In the genomic region with DNA sequence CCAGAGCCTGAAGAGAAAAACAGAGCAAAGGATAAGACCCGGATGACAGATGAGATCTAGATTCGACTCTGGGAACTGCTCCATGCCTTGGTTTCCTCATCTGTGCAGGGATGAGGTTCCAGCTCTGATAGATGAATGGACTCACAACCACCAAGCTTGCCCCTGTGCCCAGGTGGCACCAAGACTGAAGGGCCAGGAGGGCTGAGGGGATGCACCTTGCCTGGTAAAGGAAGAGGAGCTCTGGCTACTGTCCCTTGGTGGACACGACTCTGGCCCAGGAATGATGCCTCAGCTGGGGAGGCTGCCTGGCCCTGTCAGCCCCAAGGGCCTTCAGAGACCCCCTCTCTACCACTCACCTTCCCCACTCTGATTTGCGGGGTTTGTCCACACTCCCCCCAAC, we compare ENCODE assay signal across 23 cellular contexts. TPM values are rescaled to one million over a fixed set of nuclear protein-coding genes. Genes with fewer than 3 reads are reported as not detected.
DNase-seq lines count a peak whose midpoint lies in the region; ATAC-seq, FAIRE-seq and TF ChIP-seq lines count a peak whose summit lies in the region.
"Had no signal": no experiment of that assay in that cellular context is flagged by ENCODE, and none has a peak within 500 bp of the region (broad histone marks: within the 10 kb centered on the region; RNA-seq: fewer than 3 reads in every experiment).

No MANE protein-coding gene starts in this region.

- intact Hi-C loops in CD8-positive, alpha-beta T cell (cut with DNase I, micrococcal nuclease), result no loop called here
- intact Hi-C loops in natural killer cell (cut with micrococcal nuclease) (no loop called here), kidney (cut with DNase I) (no loop called here)

- no peak for TF ChIP-seq CTCF in CD8-positive, alpha-beta T cell (IDR thresholded peaks at IDR 0.05)
- TF ChIP-seq CTCF in natural killer cell (IDR thresholded peaks at IDR 0.05), result no peak
- TF ChIP-seq CTCF in kidney (IDR thresholded peaks at IDR 0.05; ENCODE audit: borderline replicate concordance, extremely low read depth, insufficient read depth), result no peak
- TF ChIP-seq CTCF in tibial nerve (IDR thresholded peaks at IDR 0.05), result no peak

- no peak for FAIRE-seq in kidney (lab: Jason Lieb, UNC)
- FAIRE-seq: endometrium had no signal

- 89 to 95% methylated on average over 4 of the region's 4 CpGs for WGBS in tibial nerve, 2 donors

- CTCF ChIA-PET in CD8-positive, alpha-beta T cell (lab: Charles Lee), result interaction anchor here (1.2 to 2.4 kb wide), 2 partner anchors 18 to 67 kb away, joined by 7 to 11 read pairs; no protein-coding TSS in a partner anchor

- peak overlapping the region; percentile 7 for H3K9ac ChIP-seq in adipocyte (ENCODE audit: low read length)
- H3K9ac ChIP-seq in kidney (ENCODE audit: low read length in 2 of 2), result no peak overlapping the region

- H3K4me3 Mint-ChIP-seq in CD4-positive, CD25-positive, alpha-beta regulatory T cell, result no peak overlapping the region
- H3K4me3 Mint-ChIP-seq in CD8-positive, alpha-beta T cell, result no peak overlapping the region
- H3K4me3 Mint-ChIP-seq in natural killer cell, result no peak overlapping the region
- H3K4me3 Mint-ChIP-seq: CD14-positive monocyte, IgD-negative memory B cell had no signal

- no peaks in the 10 kb centered on the region for H3K27me3 Mint-ChIP-seq in CD4-positive, CD25-positive, alpha-beta regulatory T cell
- H3K27me3 Mint-ChIP-seq in CD8-positive, alpha-beta T cell (ENCODE audit: low read depth), result no peaks in the 10 kb centered on the region
- H3K27me3 Mint-ChIP-seq in natural killer cell (ENCODE audit: low read depth in 2 of 2), result no peaks in the 10 kb centered on the region
- H3K27me3 Mint-ChIP-seq: IgD-negative memory B cell had no signal

- TF ChIP-seq EP300 in tibial nerve (IDR thresholded peaks at IDR 0.05), result no peak

- H3K27ac ChIP-seq in CD4-positive, CD25-positive, alpha-beta regulatory T cell (ENCODE audit: insufficient read depth, low read length, poor library complexity, severe bottlenecking), result no peak overlapping the region
- H3K27ac ChIP-seq in CD8-positive, alpha-beta T cell (ENCODE audit: low read depth, low read length), result no peak overlapping the region
- H3K27ac ChIP-seq in kidney (ENCODE audit: low read depth in 2 of 2, low read length in 2 of 2), result no peak overlapping the region
- no peak overlapping the region for H3K27ac ChIP-seq in tibial nerve
- H3K27ac ChIP-seq: cardiac muscle cell, lower lobe of right lung, SJCRH30, thoracic aorta had no signal

- H3K9me3 ChIP-seq in CD4-positive, CD25-positive, alpha-beta regulatory T cell (ENCODE audit: control insufficient read depth in 2 of 2, low read length in 2 of 2), result no peaks in the 10 kb centered on the region
- H3K9me3 ChIP-seq in CD8-positive, alpha-beta T cell (ENCODE audit: low read length), result no peaks in the 10 kb centered on the region
- no peaks in the 10 kb centered on the region for H3K9me3 ChIP-seq in adipocyte (ENCODE audit: control insufficient read depth, low read length)
- no peaks in the 10 kb centered on the region for H3K9me3 ChIP-seq in kidney (ENCODE audit: control insufficient read depth in 1 of 2, low read length in 2 of 2)
- no peaks in the 10 kb centered on the region for H3K9me3 ChIP-seq in tibial nerve
- H3K9me3 ChIP-seq: lower lobe of right lung, SJCRH30, thoracic aorta had no signal

- no peaks in the 10 kb centered on the region for H3K27me3 ChIP-seq in CD4-positive, CD25-positive, alpha-beta regulatory T cell (ENCODE audit: control insufficient read depth, insufficient read depth, low read length)
- H3K27me3 ChIP-seq in CD8-positive, alpha-beta T cell (ENCODE audit: insufficient read depth, low read length), result no peaks in the 10 kb centered on the region
- no peaks in the 10 kb centered on the region for H3K27me3 ChIP-seq in adipocyte (replicated peaks; ENCODE audit: control insufficient read depth, insufficient read depth, low read length)
- H3K27me3 ChIP-seq in tibial nerve, result no peaks in the 10 kb centered on the region
- H3K27me3 ChIP-seq: cardiac muscle cell, SJCRH30 had no signal

- no peak overlapping the region for H3K4me3 ChIP-seq in CD4-positive, CD25-positive, alpha-beta regulatory T cell (ENCODE audit: low read depth, low read length)
- no peak overlapping the region for H3K4me3 ChIP-seq in CD8-positive, alpha-beta T cell (ENCODE audit: low read depth, low read length)
- H3K4me3 ChIP-seq in adipocyte (ENCODE audit: low read length) (no peak overlapping the region), kidney (ENCODE audit: low read length in 2 of 2) (no peak overlapping the region), tibial nerve (no peak overlapping the region)
- H3K4me3 ChIP-seq: cardiac muscle cell, lower lobe of right lung, SJCRH30, thoracic aorta had no signal

- no peaks in the 10 kb centered on the region for H3K9me3 Mint-ChIP-seq in CD4-positive, CD25-positive, alpha-beta regulatory T cell
- no peaks in the 10 kb centered on the region for H3K9me3 Mint-ChIP-seq in CD8-positive, alpha-beta T cell
- H3K9me3 Mint-ChIP-seq in natural killer cell, result no peaks in the 10 kb centered on the region
- H3K9me3 Mint-ChIP-seq: CD14-positive monocyte, IgD-negative memory B cell had no signal

- peaks cover 0 to 22% (median 12%) of the 10 kb centered on the region in 4 donors for H3K4me1 Mint-ChIP-seq in CD4-positive, CD25-positive, alpha-beta regulatory T cell
- peaks cover 22% of the 10 kb centered on the region for H3K4me1 Mint-ChIP-seq in CD8-positive, alpha-beta T cell (ENCODE audit: low read depth)
- H3K4me1 Mint-ChIP-seq in natural killer cell, result peaks cover 13 to 23% of the 10 kb centered on the region in 2 donors

- TF ChIP-seq POLR2A in tibial nerve (IDR thresholded peaks at IDR 0.05), result no peak

- peaks cover 87% of the 10 kb centered on the region for H3K36me3 ChIP-seq in CD4-positive, CD25-positive, alpha-beta regulatory T cell (ENCODE audit: control insufficient read depth, insufficient read depth, low read length)
- peaks cover 64% of the 10 kb centered on the region for H3K36me3 ChIP-seq in CD8-positive, alpha-beta T cell (ENCODE audit: insufficient read depth, low read length)
- peaks cover 49% of the 10 kb centered on the region for H3K36me3 ChIP-seq in adipocyte (ENCODE audit: control insufficient read depth, insufficient read depth, low read length, severe bottlenecking)
- no peaks in the 10 kb centered on the region for H3K36me3 ChIP-seq in kidney (ENCODE audit: control insufficient read depth in 1 of 2, insufficient read depth in 2 of 2, low read length in 2 of 2)
- H3K36me3 ChIP-seq in tibial nerve, result peaks cover 0 to 27% (median 0%) of the 10 kb centered on the region in 3 donors
- H3K36me3 ChIP-seq: SJCRH30 had no signal

- peak overlapping the region; percentile 67 to 89 (median 85) for H3K27ac Mint-ChIP-seq in CD4-positive, CD25-positive, alpha-beta regulatory T cell
- peak overlapping the region; percentile 80 for H3K27ac Mint-ChIP-seq in CD8-positive, alpha-beta T cell
- peak overlapping the region; percentile 47 to 76 for H3K27ac Mint-ChIP-seq in natural killer cell

- POLR2A ChIA-PET in CD8-positive, alpha-beta T cell (lab: Charles Lee), result no interaction called here

- no peaks in the 10 kb centered on the region for H3K4me1 ChIP-seq in CD4-positive, CD25-positive, alpha-beta regulatory T cell (ENCODE audit: control insufficient read depth, insufficient read depth, low read length, poor library complexity, severe bottlenecking)
- no peaks in the 10 kb centered on the region for H3K4me1 ChIP-seq in CD8-positive, alpha-beta T cell (ENCODE audit: insufficient read depth, low read length)
- H3K4me1 ChIP-seq in adipocyte (ENCODE audit: control insufficient read depth, insufficient read depth, low read length) (peaks cover 29% of the 10 kb centered on the region), kidney (ENCODE audit: control insufficient read depth in 1 of 2, insufficient read depth in 1 of 2, low read depth in 1 of 2, low read length in 2 of 2) (no peaks in the 10 kb centered on the region), tibial nerve (no peaks in the 10 kb centered on the region)
- H3K4me1 ChIP-seq: lower lobe of right lung, SJCRH30 had no signal

- DNase-seq in CD4-positive, CD25-positive, alpha-beta regulatory T cell, result no peak
- peak in 1 of 7 experiments; percentile 32 for DNase-seq in CD8-positive, alpha-beta T cell
- no peak for DNase-seq in adipocyte (ENCODE audit: low read depth)
- no peak for DNase-seq in natural killer cell
- no peak for DNase-seq in kidney
- no peak for DNase-seq in tibial nerve (ENCODE audit: low spot score in 2 of 2)
- DNase-seq: activated CD4-positive, alpha-beta T cell treated with anti-CD3 and anti-CD28 coated beads for 48 hours; activated effector memory CD4-positive, alpha-beta T cell treated with Interleukin-2 at 50 U/mL for 16 hours; cortex of kidney; DMS153; GOT3; lower lobe of right lung; NCI-H1105; NCI-H2029; NCI-H2227 treated with DMSO at 0.1 percent for 48 hours; SJCRH30; T-helper 1 cell had no signal

- ATAC-seq in CD4-positive, CD25-positive, alpha-beta regulatory T cell (ENCODE audit: low read depth in 2 of 2), result no peak
- ATAC-seq in CD8-positive, alpha-beta T cell, result no peak
- ATAC-seq in natural killer cell, result no peak
- no peak for ATAC-seq in GM18873 (IDR thresholded peaks at IDR 0.05; ENCODE audit: low FRiP score, unreplicated experiment)
- ATAC-seq: lower lobe of right lung had no signal

- H3K36me3 Mint-ChIP-seq in CD4-positive, CD25-positive, alpha-beta regulatory T cell, result peaks cover 52% of the 10 kb centered on the region
- H3K36me3 Mint-ChIP-seq in CD8-positive, alpha-beta T cell, result peaks cover 90% of the 10 kb centered on the region
- H3K36me3 Mint-ChIP-seq in natural killer cell, result no peaks in the 10 kb centered on the region

RNA-seq across cellular contexts. Expression of gene ANXA6, which starts 24.9 kb away (rescaled TPM):
- total RNA-seq in CD4-positive, CD25-positive, alpha-beta regulatory T cell, result 364 TPM
- polyA plus RNA-seq in CD4-positive, CD25-positive, alpha-beta regulatory T cell, result 100 to 1,000 TPM; 171 to 329 (median 244) TPM
- total RNA-seq in CD8-positive, alpha-beta T cell, result 10 to 100 TPM; 83.5 to 89.4 TPM
- total RNA-seq in natural killer cell, result 100 to 1,000 TPM; 504 to 629 (median 535) TPM
- 107 TPM for total RNA-seq in kidney
- polyA plus RNA-seq in kidney (ENCODE audit: insufficient read depth, low read depth, low replicate concordance), result 183 TPM
- total RNA-seq in tibial nerve, result 100 to 1,000 TPM; 168 to 282 (median 181) TPM

RNA-seq across cellular contexts. Expression of gene CCDC69, which starts 41.4 kb away (rescaled TPM):
- 104 TPM for total RNA-seq in CD4-positive, CD25-positive, alpha-beta regulatory T cell
- 10 to 100 TPM; 78.2 to 97.0 (median 87.7) TPM for polyA plus RNA-seq in CD4-positive, CD25-positive, alpha-beta regulatory T cell
- 10 to 100 TPM; 96.3 to 98.5 TPM for total RNA-seq in CD8-positive, alpha-beta T cell
- total RNA-seq in natural killer cell (100 to 1,000 TPM; 181 to 227 (median 204) TPM), kidney (22.8 TPM), tibial nerve (100 to 1,000 TPM in 3 of 4 donors, 10 to 100 TPM in 1; 95.6 to 201 (median 112) TPM)
- polyA plus RNA-seq in kidney (ENCODE audit: insufficient read depth, low read depth, low replicate concordance), result 11.1 TPM
